1 cellular context compared by ENCODE assay signal in the genomic region with DNA sequence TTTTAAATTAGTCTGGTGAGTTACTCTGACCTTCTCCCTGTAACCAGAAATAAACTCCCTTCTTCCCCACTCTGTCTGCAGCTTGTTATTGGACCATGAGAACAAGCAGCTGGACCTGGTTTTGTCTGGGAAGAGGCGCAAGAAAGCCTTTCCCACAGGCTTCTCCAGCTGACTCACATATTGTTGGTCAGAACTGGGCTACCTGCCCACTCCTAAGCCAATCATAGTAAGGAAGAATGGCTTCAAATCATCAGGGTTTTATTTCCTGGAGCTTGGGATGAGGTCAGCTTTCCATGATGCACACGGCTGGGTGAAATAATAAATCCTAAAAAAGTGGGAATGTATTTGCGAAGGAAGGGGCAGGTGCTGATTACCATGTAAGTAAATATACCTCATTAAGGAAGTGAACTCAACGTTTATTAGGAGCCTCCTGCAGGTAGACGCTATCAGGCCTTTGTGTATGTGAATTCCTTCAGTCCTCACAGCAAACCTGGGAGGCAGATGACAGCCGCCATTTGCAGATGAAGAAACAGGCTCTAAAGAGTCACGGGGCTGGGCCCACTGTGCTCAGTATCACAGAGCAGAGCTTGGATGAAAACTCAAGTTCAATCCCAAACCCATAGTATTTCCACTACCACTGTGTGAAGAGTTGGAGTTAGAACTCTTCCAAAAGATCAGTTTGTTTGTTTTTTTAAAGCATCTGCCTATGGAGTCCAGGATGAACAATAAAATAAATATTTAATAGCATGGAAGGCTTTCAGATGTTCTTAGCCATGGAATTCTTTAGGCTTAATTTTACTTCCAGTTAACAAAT.
TF ChIP-seq lines count a peak whose summit lies in the region.

No MANE protein-coding gene starts in this region.

TF ChIP-seq in WTC11, 78 proteins besides CTCF, POLR2A, EP300 and RAD21 (continued from another document):
- no peak for TF ChIP-seq RORB (CRISPR knock-in tag; IDR thresholded peaks at IDR 0.05)
- no peak for TF ChIP-seq ETV6 (CRISPR knock-in tag; IDR thresholded peaks at IDR 0.05)
- TF ChIP-seq ZNF423 (CRISPR knock-in tag; IDR thresholded peaks at IDR 0.05), result no peak
- TF ChIP-seq JAZF1 (CRISPR knock-in tag; IDR thresholded peaks at IDR 0.05), result no peak
- no peak for TF ChIP-seq ZNF219 (CRISPR knock-in tag; IDR thresholded peaks at IDR 0.05; ENCODE audit: borderline replicate concordance)
- TF ChIP-seq PRRX2 (CRISPR knock-in tag; IDR thresholded peaks at IDR 0.05), result no peak
- TF ChIP-seq, protein P1, sequence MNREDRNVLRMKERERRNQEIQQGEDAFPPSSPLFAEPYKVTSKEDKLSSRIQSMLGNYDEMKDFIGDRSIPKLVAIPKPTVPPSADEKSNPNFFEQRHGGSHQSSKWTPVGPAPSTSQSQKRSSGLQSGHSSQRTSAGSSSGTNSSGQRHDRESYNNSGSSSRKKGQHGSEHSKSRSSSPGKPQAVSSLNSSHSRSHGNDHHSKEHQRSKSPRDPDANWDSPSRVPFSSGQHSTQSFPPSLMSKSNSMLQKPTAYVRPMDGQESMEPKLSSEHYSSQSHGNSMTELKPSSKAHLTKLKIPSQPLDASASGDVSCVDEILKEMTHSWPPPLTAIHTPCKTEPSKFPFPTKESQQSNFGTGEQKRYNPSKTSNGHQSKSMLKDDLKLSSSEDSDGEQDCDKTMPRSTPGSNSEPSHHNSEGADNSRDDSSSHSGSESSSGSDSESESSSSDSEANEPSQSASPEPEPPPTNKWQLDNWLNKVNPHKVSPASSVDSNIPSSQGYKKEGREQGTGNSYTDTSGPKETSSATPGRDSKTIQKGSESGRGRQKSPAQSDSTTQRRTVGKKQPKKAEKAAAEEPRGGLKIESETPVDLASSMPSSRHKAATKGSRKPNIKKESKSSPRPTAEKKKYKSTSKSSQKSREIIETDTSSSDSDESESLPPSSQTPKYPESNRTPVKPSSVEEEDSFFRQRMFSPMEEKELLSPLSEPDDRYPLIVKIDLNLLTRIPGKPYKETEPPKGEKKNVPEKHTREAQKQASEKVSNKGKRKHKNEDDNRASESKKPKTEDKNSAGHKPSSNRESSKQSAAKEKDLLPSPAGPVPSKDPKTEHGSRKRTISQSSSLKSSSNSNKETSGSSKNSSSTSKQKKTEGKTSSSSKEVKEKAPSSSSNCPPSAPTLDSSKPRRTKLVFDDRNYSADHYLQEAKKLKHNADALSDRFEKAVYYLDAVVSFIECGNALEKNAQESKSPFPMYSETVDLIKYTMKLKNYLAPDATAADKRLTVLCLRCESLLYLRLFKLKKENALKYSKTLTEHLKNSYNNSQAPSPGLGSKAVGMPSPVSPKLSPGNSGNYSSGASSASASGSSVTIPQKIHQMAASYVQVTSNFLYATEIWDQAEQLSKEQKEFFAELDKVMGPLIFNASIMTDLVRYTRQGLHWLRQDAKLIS (CRISPR knock-in tag; IDR thresholded peaks at IDR 0.05; ENCODE audit: borderline replicate concordance), result no peak
- TF ChIP-seq, protein P2, sequence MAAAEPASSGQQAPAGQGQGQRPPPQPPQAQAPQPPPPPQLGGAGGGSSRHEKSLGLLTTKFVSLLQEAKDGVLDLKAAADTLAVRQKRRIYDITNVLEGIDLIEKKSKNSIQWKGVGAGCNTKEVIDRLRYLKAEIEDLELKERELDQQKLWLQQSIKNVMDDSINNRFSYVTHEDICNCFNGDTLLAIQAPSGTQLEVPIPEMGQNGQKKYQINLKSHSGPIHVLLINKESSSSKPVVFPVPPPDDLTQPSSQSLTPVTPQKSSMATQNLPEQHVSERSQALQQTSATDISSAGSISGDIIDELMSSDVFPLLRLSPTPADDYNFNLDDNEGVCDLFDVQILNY (CRISPR knock-in tag; IDR thresholded peaks at IDR 0.05), result no peak
- TF ChIP-seq, protein P3, sequence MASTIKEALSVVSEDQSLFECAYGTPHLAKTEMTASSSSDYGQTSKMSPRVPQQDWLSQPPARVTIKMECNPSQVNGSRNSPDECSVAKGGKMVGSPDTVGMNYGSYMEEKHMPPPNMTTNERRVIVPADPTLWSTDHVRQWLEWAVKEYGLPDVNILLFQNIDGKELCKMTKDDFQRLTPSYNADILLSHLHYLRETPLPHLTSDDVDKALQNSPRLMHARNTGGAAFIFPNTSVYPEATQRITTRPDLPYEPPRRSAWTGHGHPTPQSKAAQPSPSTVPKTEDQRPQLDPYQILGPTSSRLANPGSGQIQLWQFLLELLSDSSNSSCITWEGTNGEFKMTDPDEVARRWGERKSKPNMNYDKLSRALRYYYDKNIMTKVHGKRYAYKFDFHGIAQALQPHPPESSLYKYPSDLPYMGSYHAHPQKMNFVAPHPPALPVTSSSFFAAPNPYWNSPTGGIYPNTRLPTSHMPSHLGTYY (CRISPR knock-in tag; IDR thresholded peaks at IDR 0.05), result no peak
- no peak for TF ChIP-seq SOX15 (CRISPR knock-in tag; IDR thresholded peaks at IDR 0.05)
- TF ChIP-seq NR2C2 (CRISPR knock-in tag; IDR thresholded peaks at IDR 0.05), result no peak
- no peak for TF ChIP-seq IRF2 (CRISPR knock-in tag; IDR thresholded peaks at IDR 0.05; ENCODE audit: borderline replicate concordance, low read depth)
